28 cellular contexts compared by ENCODE assay signal in the genomic region with DNA sequence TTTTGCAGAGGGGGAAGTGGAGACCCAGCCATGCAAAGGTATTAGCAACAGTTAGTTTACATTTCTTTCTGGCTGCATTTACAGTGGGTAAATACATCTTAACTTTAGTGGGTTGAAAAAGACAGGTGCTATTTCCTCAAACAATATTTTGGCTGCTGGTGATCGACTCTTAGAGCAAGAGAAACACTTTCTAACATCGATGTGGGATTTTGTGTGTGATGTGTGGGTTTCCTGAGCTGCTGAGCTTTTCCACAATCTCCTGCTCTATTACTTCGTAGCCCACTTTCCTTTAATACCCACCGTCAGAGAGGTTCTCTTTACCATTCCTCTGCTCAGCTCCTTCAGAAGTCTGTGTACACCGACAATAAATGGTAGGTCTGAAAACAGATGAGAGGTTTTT.
DNase-seq lines count a peak whose midpoint lies in the region; ATAC-seq and TF ChIP-seq lines count a peak whose summit lies in the region.
"Had no signal": no experiment of that assay in that cellular context is flagged by ENCODE, and none has a peak within 500 bp of the region (broad histone marks: within the 10 kb centered on the region; RNA-seq: fewer than 3 reads in every experiment).

No MANE protein-coding gene starts in this region.

- no peak overlapping the region for H2BK120ac ChIP-seq in trophoblast cell (ENCODE audit: insufficient read depth, low read length, poor library complexity)

- H2AFZ ChIP-seq in trophoblast cell (ENCODE audit: insufficient read depth, low read length, poor library complexity) = no peak overlapping the region

- no peaks in the 10 kb centered on the region for H3K9me3 Mint-ChIP-seq in activated naive CD4-positive, alpha-beta T cell treated with anti-CD3 and anti-CD28 coated beads for 36 hours
- H3K9me3 Mint-ChIP-seq in CD4-positive, alpha-beta memory T cell = no peaks in the 10 kb centered on the region
- H3K9me3 Mint-ChIP-seq in T-cell (no peaks in the 10 kb centered on the region), naive B cell (peaks cover 0 to 2% (median 0%) of the 10 kb centered on the region in 7 donors), nephron progenitor cell (no peaks in the 10 kb centered on the region)

- H3K27me3 Mint-ChIP-seq in activated naive CD4-positive, alpha-beta T cell treated with anti-CD3 and anti-CD28 coated beads for 36 hours (ENCODE audit: low read depth) = no peaks in the 10 kb centered on the region
- H3K27me3 Mint-ChIP-seq in CD4-positive, alpha-beta memory T cell = no peaks in the 10 kb centered on the region
- H3K27me3 Mint-ChIP-seq in T-cell = no peaks in the 10 kb centered on the region
- H3K27me3 Mint-ChIP-seq in naive B cell = no peaks in the 10 kb centered on the region
- H3K27me3 Mint-ChIP-seq in nephron progenitor cell (ENCODE audit: low read depth, poor library complexity) = peaks cover 4% of the 10 kb centered on the region
- H3K27me3 Mint-ChIP-seq: activated CD8-positive, alpha-beta memory T cell treated with anti-CD3 and anti-CD28 coated beads, Interleukin-2, amount 10 ng/mL, durations not matched to agents 7 days and 5 days had no signal

- H3K79me2 ChIP-seq in trophoblast cell (ENCODE audit: control insufficient read depth, insufficient read depth, low read length, poor library complexity) = no peaks in the 10 kb centered on the region

- peak overlapping the region; percentile 16 for H3K4me3 Mint-ChIP-seq in activated naive CD4-positive, alpha-beta T cell treated with anti-CD3 and anti-CD28 coated beads for 36 hours
- peak overlapping the region in 7 of 8 donors; percentile 32 to 74 (median 49) for H3K4me3 Mint-ChIP-seq in CD4-positive, alpha-beta memory T cell
- H3K4me3 Mint-ChIP-seq in T-cell (peak overlapping the region; percentile 51 to 69 (median 57)), naive B cell (peak overlapping the region in 1 of 8 donors; percentile 6), nephron progenitor cell (no peak overlapping the region)
- H3K4me3 Mint-ChIP-seq: activated CD8-positive, alpha-beta memory T cell treated with anti-CD3 and anti-CD28 coated beads, Interleukin-2, amount 10 ng/mL, durations not matched to agents 7 days and 5 days had no signal

- H3K36me3 ChIP-seq in CD4-positive, alpha-beta memory T cell (ENCODE audit: insufficient read depth, low read length) = no peaks in the 10 kb centered on the region
- H3K36me3 ChIP-seq in trophoblast cell (ENCODE audit: control insufficient read depth in 1 of 2, insufficient read depth in 2 of 2, low read length in 2 of 2) (no peaks in the 10 kb centered on the region), thyroid gland (no peaks in the 10 kb centered on the region)
- H3K36me3 ChIP-seq: brain microvascular endothelial cell, MG63, ovary, stomach, transverse colon had no signal

- no peak overlapping the region for H3K9ac ChIP-seq in trophoblast cell (ENCODE audit: low read length)

- no peak overlapping the region for H2AK5ac ChIP-seq in trophoblast cell (ENCODE audit: low read length)

- no peaks in the 10 kb centered on the region for H3K27me3 ChIP-seq in CD4-positive, alpha-beta memory T cell (ENCODE audit: insufficient read depth, low read length)
- H3K27me3 ChIP-seq in trophoblast cell (ENCODE audit: insufficient read depth, low read length) = no peaks in the 10 kb centered on the region
- H3K27me3 ChIP-seq in thyroid gland = no peaks in the 10 kb centered on the region
- H3K27me3 ChIP-seq: brain microvascular endothelial cell, MG63, ovary, stomach, transverse colon had no signal

- WGBS in trophoblast cell (ENCODE audit: extremely low coverage, insufficient coverage, insufficient read length) = no CpG with 5 or more reads among the region's 5 CpGs
- 71 to 73% methylated on average over 5 of the region's 5 CpGs for WGBS in thyroid gland, 2 donors

- no peak overlapping the region for H4K91ac ChIP-seq in trophoblast cell (ENCODE audit: low read depth, low read length)

- peaks cover 4% of the 10 kb centered on the region for H3K36me3 Mint-ChIP-seq in activated naive CD4-positive, alpha-beta T cell treated with anti-CD3 and anti-CD28 coated beads for 36 hours (ENCODE audit: low read depth)
- peaks cover 0 to 11% of the 10 kb centered on the region in 2 donors for H3K36me3 Mint-ChIP-seq in CD4-positive, alpha-beta memory T cell
- H3K36me3 Mint-ChIP-seq in T-cell = peaks cover 4% of the 10 kb centered on the region
- H3K36me3 Mint-ChIP-seq in naive B cell = no peaks in the 10 kb centered on the region
- H3K36me3 Mint-ChIP-seq in nephron progenitor cell (ENCODE audit: low read depth) = no peaks in the 10 kb centered on the region

- H3K23ac ChIP-seq in trophoblast cell (ENCODE audit: low read length) = no peak overlapping the region

- H3K27ac Mint-ChIP-seq in activated naive CD4-positive, alpha-beta T cell treated with anti-CD3 and anti-CD28 coated beads for 36 hours = no peak overlapping the region
- H3K27ac Mint-ChIP-seq in CD4-positive, alpha-beta memory T cell = peak overlapping the region; percentile 24 to 78 (median 74)
- H3K27ac Mint-ChIP-seq in T-cell (peak overlapping the region; percentile 87 to 89), naive B cell (peak overlapping the region in 4 of 6 donors; percentile 15 to 47 (median 40)), nephron progenitor cell (no peak overlapping the region)
- H3K27ac Mint-ChIP-seq: activated CD8-positive, alpha-beta memory T cell treated with anti-CD3 and anti-CD28 coated beads, Interleukin-2, amount 10 ng/mL, durations not matched to agents 7 days and 5 days had no signal

- intact Hi-C loops in activated naive CD4-positive, alpha-beta T cell treated with anti-CD3 and anti-CD28 coated beads for 36 hours (cut with micrococcal nuclease) = loop anchor here (5.0 kb wide), 1 partner anchor 150 kb away; no protein-coding TSS in a partner anchor
- intact Hi-C loops in CD4-positive, alpha-beta memory T cell (cut with micrococcal nuclease) = loop anchor here (5.0 kb wide), 1 partner anchor 40 kb away; no protein-coding TSS in a partner anchor
- intact Hi-C loops in thyroid gland (cut with DNase I) = no loop called here

- no peak for DNase-seq in activated naive CD4-positive, alpha-beta T cell treated with anti-CD3 and anti-CD28 coated beads for 36 hours
- no peak for DNase-seq in activated naive CD4-positive, alpha-beta T cell treated with Interleukin-2 at 50 U/mL for 16 hours
- peak in 4 of 5 donors; percentile 13 to 68 (median 27) for DNase-seq in CD4-positive, alpha-beta memory T cell
- DNase-seq in T-cell = peak in 7 of 34 experiments; percentile 2 to 57 (median 33)
- peak; percentile 5 for DNase-seq in naive B cell
- DNase-seq in trophoblast cell = no peak
- no peak for DNase-seq in nephron progenitor cell
- DNase-seq in thyroid gland = no peak
- DNase-seq: activated CD8-positive, alpha-beta memory T cell treated with anti-CD3 and anti-CD28 coated beads, Interleukin-2, amount 10 ng/mL, durations not matched to agents 7 days and 5 days; amniotic stem cell; brain microvascular endothelial cell; effector CD4-positive, alpha-beta T cell; EL; erythroblast; glutamatergic neuron; KBM-7; left ventricle myocardium superior; MG63; midbrain; NCI-H1417 treated with DMSO at 0.1 percent for 48 hours; NCI-H2107; NCI-H446 treated with DMSO at 0.1 percent for 48 hours; ovary; stomach; transverse colon had no signal

- H3K27ac ChIP-seq in CD4-positive, alpha-beta memory T cell (ENCODE audit: low read depth, low read length) = no peak overlapping the region
- no peak overlapping the region for H3K27ac ChIP-seq in trophoblast cell (ENCODE audit: low read depth, low read length)
- no peak overlapping the region for H3K27ac ChIP-seq in thyroid gland
- H3K27ac ChIP-seq: brain microvascular endothelial cell, ovary, SK-N-MC, stomach, transverse colon had no signal

- no peaks in the 10 kb centered on the region for H3K9me3 ChIP-seq in CD4-positive, alpha-beta memory T cell (ENCODE audit: control insufficient read depth in 1 of 2, low read length in 2 of 2)
- H3K9me3 ChIP-seq in trophoblast cell (ENCODE audit: insufficient read depth, low read depth, low read length) (no peaks in the 10 kb centered on the region), thyroid gland (no peaks in the 10 kb centered on the region)
- H3K9me3 ChIP-seq: MG63, ovary, stomach, transverse colon had no signal

- H4K8ac ChIP-seq in trophoblast cell (ENCODE audit: low read depth, low read length) = no peak overlapping the region

- H3K4me2 ChIP-seq in trophoblast cell (ENCODE audit: low read length) = no peak overlapping the region

- peaks cover 82% of the 10 kb centered on the region for H3K4me1 Mint-ChIP-seq in activated naive CD4-positive, alpha-beta T cell treated with anti-CD3 and anti-CD28 coated beads for 36 hours (ENCODE audit: low read depth)
- H3K4me1 Mint-ChIP-seq in CD4-positive, alpha-beta memory T cell = peaks cover 30 to 76% (median 55%) of the 10 kb centered on the region in 4 donors
- peaks cover 84 to 89% (median 85%) of the 10 kb centered on the region in 3 donors for H3K4me1 Mint-ChIP-seq in T-cell
- H3K4me1 Mint-ChIP-seq in naive B cell = peaks cover 33 to 56% (median 54%) of the 10 kb centered on the region in 3 donors
- H3K4me1 Mint-ChIP-seq in nephron progenitor cell = peaks cover 50% of the 10 kb centered on the region

- POLR2A ChIA-PET in CD4-positive, alpha-beta memory T cell (lab: Charles Lee; ENCODE audit: partially characterized antibody) = interaction anchor here (0.9 kb wide), 1 partner anchor 160 kb away, joined by 3 read pairs; no protein-coding TSS in a partner anchor
- POLR2A ChIA-PET in T-cell (lab: Charles Lee) = interaction anchor here in 1 of 2 donors (0.5 kb wide), 1 partner anchor 108 kb away, joined by 3 read pairs; no protein-coding TSS in a partner anchor

- no peak overlapping the region for H2BK5ac ChIP-seq in trophoblast cell (ENCODE audit: low read depth, low read length, poor library complexity)

- CTCF ChIA-PET in activated naive CD4-positive, alpha-beta T cell treated with anti-CD3 and anti-CD28 coated beads for 36 hours (lab: Charles Lee) = interaction anchor here (0.6 kb wide), 2 partner anchors 23 to 90 kb away, joined by 3 read pairs; no protein-coding TSS in a partner anchor
- CTCF ChIA-PET in CD4-positive, alpha-beta memory T cell (lab: Charles Lee; ENCODE audit: partially characterized antibody) = interaction anchor here (1.2 to 1.7 kb wide), 2 partner anchors 9 to 11 kb away, joined by 3 to 5 read pairs; no protein-coding TSS in a partner anchor
- CTCF ChIA-PET in T-cell (lab: Charles Lee) = no interaction called here

- H3K14ac ChIP-seq in trophoblast cell (ENCODE audit: low read length) = no peak overlapping the region

- no peak overlapping the region for H3K18ac ChIP-seq in trophoblast cell (ENCODE audit: low read length)

- peak; percentile 39 to 83 (median 50) for ATAC-seq in T-cell (replicated peaks in 1 of 4)
- no peak for ATAC-seq in naive B cell (ENCODE audit: low read depth in 2 of 2)
- ATAC-seq: activated CD8-positive, alpha-beta memory T cell treated with anti-CD3 and anti-CD28 coated beads, Interleukin-2, amount 10 ng/mL, durations not matched to agents 7 days and 5 days; GM12878; HCT116; left ventricle myocardium superior had no signal

- H2BK12ac ChIP-seq in trophoblast cell (ENCODE audit: low read length) = no peak overlapping the region

- H3K4ac ChIP-seq in trophoblast cell (ENCODE audit: low read depth, low read length) = no peak overlapping the region

- H3K79me1 ChIP-seq in trophoblast cell (ENCODE audit: low read length) = no peaks in the 10 kb centered on the region

- peaks cover 62% of the 10 kb centered on the region for H3K4me1 ChIP-seq in CD4-positive, alpha-beta memory T cell (ENCODE audit: insufficient read depth, low read length)
- H3K4me1 ChIP-seq in trophoblast cell (ENCODE audit: control insufficient read depth in 1 of 2, insufficient read depth in 2 of 2, low read length in 2 of 2) (peaks cover 2 to 6% of the 10 kb centered on the region in 2 experiments), thyroid gland (peaks cover 4 to 25% of the 10 kb centered on the region in 2 donors)

- TF ChIP-seq POLR2A in thyroid gland (IDR thresholded peaks at IDR 0.05) = no peak

- TF ChIP-seq CTCF in nephron progenitor cell (IDR thresholded peaks at IDR 0.05) (no peak), thyroid gland (IDR thresholded peaks at IDR 0.05) (no peak)

- no peak overlapping the region for H4K12ac ChIP-seq in trophoblast cell (ENCODE audit: low read depth, low read length)

- H3K4me3 ChIP-seq in CD4-positive, alpha-beta memory T cell (ENCODE audit: low read length in 2 of 2) = no peak overlapping the region
- H3K4me3 ChIP-seq in trophoblast cell (ENCODE audit: low read depth, low read length) = no peak overlapping the region
- no peak overlapping the region for H3K4me3 ChIP-seq in thyroid gland (replicated peaks in 1 of 3)
- H3K4me3 ChIP-seq: GM12878, MG63, ovary, SK-N-MC, stomach, transverse colon had no signal

Comparison
In these comparisons a context has a peak if more than half of its experiments do, and no peak if none do; other contexts are left out.
1. DNase-seq: peak in CD4-positive, alpha-beta memory T cell (4 of 5) and naive B cell (single experiment); none in activated naive CD4-positive, alpha-beta T cell treated with anti-CD3 and anti-CD28 coated beads for 36 hours (single experiment), activated naive CD4-positive, alpha-beta T cell treated with Interleukin-2 at 50 U/mL for 16 hours (single experiment), trophoblast cell (0 of 2), nephron progenitor cell (single experiment) and thyroid gland (0 of 2).
2. H3K27ac Mint-ChIP-seq: peak in CD4-positive, alpha-beta memory T cell (7 of 7), T-cell (2 of 2) and naive B cell (4 of 6); none in activated naive CD4-positive, alpha-beta T cell treated with anti-CD3 and anti-CD28 coated beads for 36 hours (single experiment) and nephron progenitor cell (single experiment).
3. ATAC-seq: peak in T-cell (4 of 4); none in naive B cell (0 of 2).
4. CTCF ChIA-PET loops: an anchor here in activated naive CD4-positive, alpha-beta T cell treated with anti-CD3 and anti-CD28 coated beads for 36 hours (0.6 kb wide) and CD4-positive, alpha-beta memory T cell (1.2 to 1.7 kb wide); none called in T-cell.